8 cellular contexts compared by ENCODE assay signal in the genomic region with DNA sequence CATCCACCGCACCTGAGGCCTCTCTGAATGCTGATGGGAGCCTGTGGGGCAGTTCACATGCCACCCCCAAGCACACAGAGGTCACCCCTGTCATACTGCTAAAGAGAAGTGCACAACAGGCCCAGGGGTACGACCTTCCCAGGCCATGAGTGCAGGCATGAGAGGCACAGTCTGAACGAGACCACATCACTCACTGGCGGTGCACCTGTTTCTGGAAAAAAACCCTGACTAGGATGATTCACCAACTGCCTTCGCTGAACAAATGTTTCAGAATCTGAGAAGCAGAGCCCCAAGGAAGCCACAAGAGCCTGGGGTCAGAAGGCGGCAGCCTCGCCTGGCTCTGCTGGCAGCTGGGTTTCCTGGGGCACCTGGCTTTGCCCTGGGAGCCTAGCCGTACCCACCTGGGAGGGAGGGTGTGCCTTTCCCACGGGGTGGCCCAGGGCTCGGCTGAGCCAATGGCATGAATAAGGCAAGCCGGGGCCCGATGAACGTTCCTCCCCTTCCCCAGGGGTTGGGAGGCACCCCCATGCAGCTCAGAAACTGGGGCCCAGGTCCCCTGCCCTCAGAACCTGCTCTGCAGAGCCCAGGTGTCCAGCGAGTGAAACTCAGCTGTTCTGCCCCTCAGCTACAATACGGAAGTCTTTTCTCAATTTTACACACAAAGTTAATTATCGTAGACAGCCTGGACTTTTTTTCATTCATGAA.
A peak's percentile ranks its signal among the peaks of the same experiment; 100 is the strongest.
DNase-seq lines count a peak whose midpoint lies in the region; ATAC-seq and TF ChIP-seq lines count a peak whose summit lies in the region.

No MANE protein-coding gene starts in this region.

- H3K27ac ChIP-seq in mesendoderm (ENCODE audit: low read depth, low read length) = no peak overlapping the region

- no peaks in the 10 kb centered on the region for H3K4me1 ChIP-seq in mesendoderm (ENCODE audit: control insufficient read depth, low read depth, low read length)

- no peak overlapping the region for H2BK15ac ChIP-seq in mesendoderm (replicated peaks; ENCODE audit: low read depth)

- no peak overlapping the region for H4K5ac ChIP-seq in mesendoderm (ENCODE audit: low read length)

- peak; percentile 56 for ATAC-seq in HG03280 (IDR thresholded peaks at IDR 0.05; ENCODE audit: unreplicated experiment)

- no peak overlapping the region for H3K23ac ChIP-seq in mesendoderm (ENCODE audit: low read length)

- H2BK120ac ChIP-seq in mesendoderm (ENCODE audit: low read depth, low read length) = no peak overlapping the region

- no peak overlapping the region for H4K8ac ChIP-seq in mesendoderm (ENCODE audit: low read depth, low read length)

- H3K56ac ChIP-seq in mesendoderm (ENCODE audit: low read length) = no peak overlapping the region

- no peaks in the 10 kb centered on the region for H3K36me3 ChIP-seq in mesendoderm (ENCODE audit: control insufficient read depth, insufficient read depth, low read length)

- DNase-seq in GM10248 (ENCODE audit: extremely low spot score) = peak; percentile 73
- peak; percentile 81 for DNase-seq in activated CD8-positive, alpha-beta memory T cell treated with anti-CD3 and anti-CD28 coated beads for 24 hours
- DNase-seq in fibroblast of mammary gland (ENCODE audit: low read depth) = peak; percentile 33
- DNase-seq in stimulated activated CD4-positive, alpha-beta T cell treated with anti-CD3 and anti-CD28 coated beads, Interleukin-4, amount 100 ng/mL, for 4 hours = peak; percentile 49 to 78
- no peak for DNase-seq in mesendoderm
- DNase-seq in retina = no peak
- DNase-seq in epidermal melanocyte (ENCODE audit: insufficient read length, low spot score) = no peak

- H2BK5ac ChIP-seq in mesendoderm (ENCODE audit: low read length) = no peak overlapping the region

- POLR2A ChIA-PET in GM10248 (lab: Yijun Ruan, JAX) = no interaction called here

- no peak overlapping the region for H3K9ac ChIP-seq in mesendoderm (ENCODE audit: low read length)

- H3K4ac ChIP-seq in mesendoderm (ENCODE audit: low read depth, low read length) = no peak overlapping the region

- TF ChIP-seq CTCF in GM10248 (IDR thresholded peaks at IDR 0.05; ENCODE audit: control extremely low read depth, extremely low read depth, low read depth, missing control alignments) (no peak), fibroblast of mammary gland (conservative IDR thresholded peaks at IDR 0.05; ENCODE audit: control insufficient read depth, insufficient read depth, low read depth, low read length) (no peak)

- CTCF ChIA-PET in GM10248 (lab: Yijun Ruan, JAX) = interaction anchor here (1.2 kb wide), 1 partner anchor 9 kb away, joined by 4 read pairs; no protein-coding TSS in a partner anchor

- H2AK5ac ChIP-seq in mesendoderm (ENCODE audit: low read length) = no peak overlapping the region

- H3K79me1 ChIP-seq in mesendoderm (ENCODE audit: low read length) = peaks cover 19% of the 10 kb centered on the region

- no peak overlapping the region for H3K4me2 ChIP-seq in mesendoderm (ENCODE audit: low read length)

- WGBS in mesendoderm (ENCODE audit: extremely low coverage, insufficient coverage, low lambda C conversion rate) = no CpG with 5 or more reads among the region's 16 CpGs

- H3K4me3 ChIP-seq in fibroblast of mammary gland (ENCODE audit: control insufficient read depth, low read depth, low read length) (no peak overlapping the region), mesendoderm (ENCODE audit: low read length) (no peak overlapping the region)

- no peaks in the 10 kb centered on the region for H3K27me3 ChIP-seq in mesendoderm (ENCODE audit: insufficient read depth, low read length, poor library complexity)

- peaks cover 7% of the 10 kb centered on the region for H3K79me2 ChIP-seq in mesendoderm (ENCODE audit: control insufficient read depth, insufficient read depth, low read length)

- no peak overlapping the region for H3K18ac ChIP-seq in mesendoderm (ENCODE audit: low read length)

Comparison
In these comparisons a context has a peak if more than half of its experiments do, and no peak if none do; other contexts are left out.
1. DNase-seq: peak in GM10248 (single experiment), activated CD8-positive, alpha-beta memory T cell treated with anti-CD3 and anti-CD28 coated beads for 24 hours (single experiment), fibroblast of mammary gland (single experiment) and stimulated activated CD4-positive, alpha-beta T cell treated with anti-CD3 and anti-CD28 coated beads, Interleukin-4, amount 100 ng/mL, for 4 hours (2 of 2); none in mesendoderm (single experiment), retina (single experiment) and epidermal melanocyte (single experiment).